10 cellular contexts compared by ENCODE assay signal in genomic region chr12:130953783-130954543, GRCh38. TPM values are rescaled to one million over a fixed set of nuclear protein-coding genes. Genes with fewer than 3 reads are reported as not detected.
DNase-seq lines count a peak whose midpoint lies in the region; ATAC-seq and TF ChIP-seq lines count a peak whose summit lies in the region.
"Had no signal": no experiment of that assay in that cellular context is flagged by ENCODE, and none has a peak within 500 bp of the region (broad histone marks: within the 10 kb centered on the region; RNA-seq: fewer than 3 reads in every experiment).

Gene ADGRD1 (plus strand): TSS chr12:130953907. CDS start chr12:130954466, 559 bp downstream.

- peak within 1 kb of the TSS; percentile 30 to 38 (median 36) for H3K4me3 ChIP-seq in right lobe of liver

- peaks cover 5% of the 10 kb centered on the region for H3K27me3 Mint-ChIP-seq in brain

- no peaks in the 10 kb centered on the region for H3K27me3 ChIP-seq in right lobe of liver

- no peaks in the 10 kb centered on the region for H3K9me3 ChIP-seq in right lobe of liver

- H3K27ac Mint-ChIP-seq in brain = peak within 1 kb of the TSS in 3 of 5 experiments; percentile 61 to 80 (median 77)

- ATAC-seq in GM21717 (IDR thresholded peaks at IDR 0.05; ENCODE audit: unreplicated experiment) (peak; percentile 62), right lobe of liver (peak; percentile 65 to 76 (median 74))
- ATAC-seq in stimulated activated naive CD8-positive, alpha-beta T cell treated with anti-CD3 and anti-CD28 coated beads, Interleukin-15, Interleukin-2, amounts not matched to agents 100 U/mL and 50 U/mL, for 24 hours = no peak

- H3K4me1 ChIP-seq in right lobe of liver = peaks cover 0 to 20% (median 2%) of the 10 kb centered on the region in 4 donors

- no peaks in the 10 kb centered on the region for H3K36me3 Mint-ChIP-seq in brain

- no peak for DNase-seq in right lobe of liver
- DNase-seq in stimulated activated naive CD8-positive, alpha-beta T cell treated with anti-CD3 and anti-CD28 coated beads, Interleukin-15, Interleukin-2, amounts not matched to agents 100 U/mL and 50 U/mL, for 24 hours = no peak
- DNase-seq in cerebellar cortex (ENCODE audit: low spot score) = no peak
- DNase-seq in activated T-cell treated with anti-CD3 and anti-CD28 coated beads, Interleukin-2, amount 50 U/mL, for 1 hour = no peak
- no peak for DNase-seq in RKO (ENCODE audit: low spot score)
- DNase-seq: NCI-H446 treated with DMSO at 0.1 percent for 48 hours; stimulated activated CD4-positive, alpha-beta T cell treated with anti-CD3 and anti-CD28 coated beads, Interleukin-12 subunit alpha, Interleukin-12 subunit beta, amount 100 ng/mL, for 4 hours had no signal

- no peak for TF ChIP-seq POLR2A in right lobe of liver (IDR thresholded peaks at IDR 0.05)

- 3% methylated on average over 21 of the region's 24 CpGs for WGBS in right lobe of liver (ENCODE audit: insufficient coverage, low coverage, low lambda C conversion rate, missing lambda C conversion rate)

- no peaks in the 10 kb centered on the region for H3K36me3 ChIP-seq in right lobe of liver

- H3K4me1 Mint-ChIP-seq in brain = peaks cover 38% of the 10 kb centered on the region

- peak within 1 kb of the TSS in 3 of 5 experiments; percentile 72 to 80 (median 76) for H3K4me3 Mint-ChIP-seq in brain

- intact Hi-C loops in right lobe of liver (cut with DNase I) = no loop called here

- peak within 1 kb of the TSS in 1 of 3 donors; percentile 3 for H3K27ac ChIP-seq in right lobe of liver

- no peak for TF ChIP-seq CTCF in brain (conservative IDR thresholded peaks at IDR 0.05)
- no peak for TF ChIP-seq CTCF in right lobe of liver (IDR thresholded peaks at IDR 0.05)
- TF ChIP-seq CTCF in subcutaneous adipose tissue (IDR thresholded peaks at IDR 0.05; ENCODE audit: low read depth) = no peak

- peaks cover 0 to 4% (median 0%) of the 10 kb centered on the region in 5 experiments for H3K9me3 Mint-ChIP-seq in brain

RNA-seq across cellular contexts. Expression of gene ADGRD1, which starts in this region (rescaled TPM):
- polyA plus RNA-seq in brain (ENCODE audit: insufficient read depth, low read depth, low replicate concordance) = 2.9 TPM
- total RNA-seq in right lobe of liver (10 to 100 TPM in 4 of 6 experiments, 1 to 10 TPM in 2; 4.7 to 17.0 (median 10.9) TPM), subcutaneous adipose tissue (10 to 100 TPM; 16.3 to 34.1 (median 24.1) TPM)
